In genomic region chr21:15134711-15135110, GRCh38 we compare ENCODE assay signal across 18 cellular contexts.
DNase-seq lines count a peak whose midpoint lies in the region; ATAC-seq and TF ChIP-seq lines count a peak whose summit lies in the region.
"Had no signal": no experiment of that assay in that cellular context is flagged by ENCODE, and none has a peak within 500 bp of the region (broad histone marks: within the 10 kb centered on the region; RNA-seq: fewer than 3 reads in every experiment).

No MANE protein-coding gene starts in this region.

- H3K14ac ChIP-seq in mesenchymal stem cell (ENCODE audit: low read length in 2 of 2): no peak overlapping the region

- H2BK120ac ChIP-seq in mesenchymal stem cell (ENCODE audit: low read depth, low read length): no peak overlapping the region

- no peaks in the 10 kb centered on the region for H3F3A ChIP-seq in Loucy (ENCODE audit: low read depth)

- no peak overlapping the region for H2BK15ac ChIP-seq in mesenchymal stem cell (ENCODE audit: low read depth, poor library complexity, severe bottlenecking)

- in situ Hi-C loops in transverse colon (cut with MboI; ENCODE audit: low pct_ligation_motif_present in 1 of 4, low pct_unique_long_range_greater_than_20kb in 1 of 4, low sequenced_read_pairs in 3 of 4): no loop called here

- no peak overlapping the region for H3K18ac ChIP-seq in mesenchymal stem cell (ENCODE audit: low read depth in 1 of 2, low read length in 2 of 2)

- H3K79me2 ChIP-seq in Loucy (ENCODE audit: insufficient read depth, low read length): no peaks in the 10 kb centered on the region

- H3K79me1 ChIP-seq in mesenchymal stem cell (replicated peaks; ENCODE audit: low read length, poor library complexity, severe bottlenecking): no peaks in the 10 kb centered on the region

- no peaks in the 10 kb centered on the region for H3K36me3 ChIP-seq in Loucy (ENCODE audit: insufficient read depth, low read length)
- no peaks in the 10 kb centered on the region for H3K36me3 ChIP-seq in RWPE2 (ENCODE audit: low read depth)
- no peaks in the 10 kb centered on the region for H3K36me3 ChIP-seq in transverse colon
- no peaks in the 10 kb centered on the region for H3K36me3 ChIP-seq in thyroid gland
- H3K36me3 ChIP-seq in mesenchymal stem cell (ENCODE audit: control insufficient read depth in 1 of 2, insufficient read depth in 2 of 2, low read depth in 1 of 2, low read length in 2 of 2): no peaks in the 10 kb centered on the region
- H3K36me3 ChIP-seq: spleen had no signal

- H2BK12ac ChIP-seq in mesenchymal stem cell (ENCODE audit: low read length in 2 of 2): no peak overlapping the region

- H4K8ac ChIP-seq in mesenchymal stem cell (ENCODE audit: low read length): no peak overlapping the region

- H4K91ac ChIP-seq in mesenchymal stem cell (ENCODE audit: low read length): no peak overlapping the region

- H2AFZ ChIP-seq in Loucy (ENCODE audit: low read length): no peak overlapping the region
- no peak overlapping the region for H2AFZ ChIP-seq in mesenchymal stem cell (ENCODE audit: low read depth, low read length)

- H3K4me2 ChIP-seq in Loucy (ENCODE audit: low read depth, low read length, poor library complexity, severe bottlenecking): peak overlapping the region; percentile 4
- H3K4me2 ChIP-seq in mesenchymal stem cell (ENCODE audit: low read length, poor library complexity, severe bottlenecking): no peak overlapping the region

- DNase-seq in RWPE2 (ENCODE audit: low spot score) (no peak), transverse colon (peak; percentile 66), thyroid gland (no peak), NK-92 (lab: John Stamatoyannopoulos, UW; ENCODE audit: unreplicated experiment) (no peak), mesenchymal stem cell (no peak)
- DNase-seq: activated CD4-positive, alpha-beta memory T cell treated with anti-CD3 and anti-CD28 coated beads for 36 hours; activated T-cell treated with anti-CD3 and anti-CD28 coated beads, Interleukin-2, amount 50 U/mL, for 1 hour; CD4-positive, CD25-positive, alpha-beta regulatory T cell; cortex of kidney; DMS79 treated with DMSO at 0.1 percent for 48 hours; Karpas-422; NCI-H1694; NCI-H510A; nephron progenitor cell; spleen had no signal

- TF ChIP-seq EP300 in transverse colon (IDR thresholded peaks at IDR 0.05; ENCODE audit: low read depth): no peak

- no peak for TF ChIP-seq POLR2A in transverse colon (IDR thresholded peaks at IDR 0.05)
- TF ChIP-seq POLR2A in thyroid gland (IDR thresholded peaks at IDR 0.05): no peak

- H3K27me3 ChIP-seq in Loucy (ENCODE audit: insufficient read depth, low read length, poor library complexity, severe bottlenecking) (no peaks in the 10 kb centered on the region), RWPE2 (ENCODE audit: insufficient read depth, poor library complexity, severe bottlenecking) (no peaks in the 10 kb centered on the region), transverse colon (no peaks in the 10 kb centered on the region), thyroid gland (no peaks in the 10 kb centered on the region), mesenchymal stem cell (ENCODE audit: control insufficient read depth in 1 of 2, insufficient read depth in 1 of 2, low read length in 2 of 2) (no peaks in the 10 kb centered on the region)

- peak; percentile 50; the same call in 1 of the 3 replicates for ATAC-seq in RWPE2 (ENCODE audit: low read depth)
- ATAC-seq in esophagus mucosa: peak; percentile 78
- ATAC-seq: SK-N-SH treated with all-trans-retinoic acid at 6 μM for 48 hours had no signal

- H3K9ac ChIP-seq in Loucy (ENCODE audit: low read depth, low read length, poor library complexity, severe bottlenecking): no peak overlapping the region
- no peak overlapping the region for H3K9ac ChIP-seq in mesenchymal stem cell (ENCODE audit: low read length)

- H3K9me3 ChIP-seq in Loucy (ENCODE audit: insufficient read depth, low read depth, low read length): no peaks in the 10 kb centered on the region
- no peaks in the 10 kb centered on the region for H3K9me3 ChIP-seq in RWPE2 (ENCODE audit: severe bottlenecking)
- no peaks in the 10 kb centered on the region for H3K9me3 ChIP-seq in transverse colon
- no peaks in the 10 kb centered on the region for H3K9me3 ChIP-seq in thyroid gland
- peaks cover 8% of the 10 kb centered on the region for H3K9me3 ChIP-seq in mesenchymal stem cell (ENCODE audit: control insufficient read depth, low read length)
- H3K9me3 ChIP-seq: spleen had no signal

- intact Hi-C loops in transverse colon (cut with DNase I; ENCODE audit: low total_unique reads) (no loop called here), thyroid gland (cut with DNase I) (no loop called here)

- H3K4me1 ChIP-seq in Loucy (ENCODE audit: insufficient read depth, low read length, poor library complexity, severe bottlenecking) (peaks cover 9% of the 10 kb centered on the region), RWPE2 (ENCODE audit: insufficient read depth, poor library complexity, severe bottlenecking) (peaks cover 12% of the 10 kb centered on the region), transverse colon (peaks cover 0 to 57% (median 21%) of the 10 kb centered on the region in 4 donors), thyroid gland (no peaks in the 10 kb centered on the region), mesenchymal stem cell (ENCODE audit: control insufficient read depth, insufficient read depth, low read depth, low read length) (no peaks in the 10 kb centered on the region)

- 35 to 40% methylated on average over 3 to 4 of the region's 4 CpGs for WGBS in transverse colon (ENCODE audit: low coverage in 1 of 2), 2 donors
- WGBS in thyroid gland, 2 donors: 83% methylated on average over 4 of the region's 4 CpGs
- 57% methylated on average over 1 of the region's 4 CpGs for WGBS in mesenchymal stem cell

- no peak for TF ChIP-seq CTCF in Loucy (conservative IDR thresholded peaks at IDR 0.05; ENCODE audit: low read length)
- no peak for TF ChIP-seq CTCF in RWPE2 (IDR thresholded peaks at IDR 0.05; ENCODE audit: poor library complexity, severe bottlenecking)
- no peak for TF ChIP-seq CTCF in transverse colon (IDR thresholded peaks at IDR 0.05)
- TF ChIP-seq CTCF in thyroid gland (IDR thresholded peaks at IDR 0.05): no peak

- H2BK5ac ChIP-seq in mesenchymal stem cell (ENCODE audit: low read depth, low read length, poor library complexity, severe bottlenecking): no peak overlapping the region

- H4K20me1 ChIP-seq in Loucy (ENCODE audit: insufficient read depth, low read length, poor library complexity, severe bottlenecking): no peaks in the 10 kb centered on the region

- H3K27ac ChIP-seq in RWPE2 (ENCODE audit: poor library complexity, severe bottlenecking): no peak overlapping the region
- H3K27ac ChIP-seq in transverse colon: peak overlapping the region; percentile 63 to 78 (median 76)
- no peak overlapping the region for H3K27ac ChIP-seq in thyroid gland
- H3K27ac ChIP-seq in mesenchymal stem cell (ENCODE audit: low read length, poor library complexity, severe bottlenecking): no peak overlapping the region
- H3K27ac ChIP-seq: spleen had no signal

- no peak overlapping the region for H3K4ac ChIP-seq in mesenchymal stem cell (ENCODE audit: low read depth in 1 of 2, low read length in 2 of 2)

- H3K23ac ChIP-seq in mesenchymal stem cell (ENCODE audit: low read length in 2 of 2): no peak overlapping the region

- H2AK5ac ChIP-seq in mesenchymal stem cell (ENCODE audit: low read length, severe bottlenecking): no peak overlapping the region

- H3K4me3 ChIP-seq in Loucy (ENCODE audit: low read length, poor library complexity, severe bottlenecking) (no peak overlapping the region), RWPE2 (ENCODE audit: severe bottlenecking) (no peak overlapping the region), transverse colon (no peak overlapping the region), thyroid gland (replicated peaks in 1 of 3) (no peak overlapping the region), mesenchymal stem cell (ENCODE audit: insufficient read depth in 1 of 2, low read depth in 1 of 2, low read length in 2 of 2) (no peak overlapping the region)
- H3K4me3 ChIP-seq: spleen had no signal

- no peaks in the 10 kb centered on the region for H3K9me2 ChIP-seq in Loucy (replicated peaks; ENCODE audit: low read depth, low read length)

Comparison
In these comparisons a context has a peak if more than half of its experiments do, and no peak if none do; other contexts are left out.
1. H3K27ac ChIP-seq: peak in transverse colon (4 of 4); none in RWPE2 (single experiment), thyroid gland (0 of 3) and mesenchymal stem cell (single experiment).